Comparison of ENCODE assay signal across 8 cellular contexts in genomic region chr19:3343619-3344502, GRCh38. TPM values are rescaled to one million over a fixed set of nuclear protein-coding genes. Genes with fewer than 3 reads are reported as not detected.
DNase-seq lines count a peak whose midpoint lies in the region; ATAC-seq and TF ChIP-seq lines count a peak whose summit lies in the region.

No MANE protein-coding gene starts in this region.

- peak overlapping the region in 1 of 3 donors; percentile 81 for H3K27ac Mint-ChIP-seq in CD4-positive, CD25-positive, alpha-beta regulatory T cell

- 29 to 45% (median 35%) methylated on average over 20 to 26 of the region's 26 CpGs for WGBS in stomach, 5 donors

- peak overlapping the region in 3 of 4 donors; percentile 35 to 79 (median 54) for H3K4me3 Mint-ChIP-seq in CD4-positive, CD25-positive, alpha-beta regulatory T cell

- H3K36me3 Mint-ChIP-seq in CD4-positive, CD25-positive, alpha-beta regulatory T cell = no peaks in the 10 kb centered on the region

- no peak for TF ChIP-seq POLR2A in stomach (IDR thresholded peaks at IDR 0.05)

- no peaks in the 10 kb centered on the region for H3K27me3 ChIP-seq in CD4-positive, CD25-positive, alpha-beta regulatory T cell (ENCODE audit: control insufficient read depth, insufficient read depth, low read length)
- H3K27me3 ChIP-seq in left lung = no peaks in the 10 kb centered on the region
- H3K27me3 ChIP-seq in stomach = no peaks in the 10 kb centered on the region

- H3K9me3 Mint-ChIP-seq in CD4-positive, CD25-positive, alpha-beta regulatory T cell = no peaks in the 10 kb centered on the region

- peak in 1 of 3 donors; percentile 64 for DNase-seq in CD4-positive, CD25-positive, alpha-beta regulatory T cell
- DNase-seq in HT-29 (ENCODE audit: low spot score) = peak; percentile 71
- peak; percentile 43 for DNase-seq in SKM-1 (lab: John Stamatoyannopoulos, UW; ENCODE audit: unreplicated experiment)
- peak in 51 of 61 donors; percentile 29 to 82 (median 56) for DNase-seq in caudate nucleus (lab: John Stamatoyannopoulos, UW)
- DNase-seq in left lung = peak; percentile 85 to 86
- DNase-seq in stomach = peak; percentile 78
- no peak for DNase-seq in activated gamma-delta T cell treated with Interleukin-2 at 50 U/mL for 16 hours

- TF ChIP-seq CTCF in left lung (IDR thresholded peaks at IDR 0.05) (no peak), stomach (IDR thresholded peaks at IDR 0.05) (no peak)

- H3K36me3 ChIP-seq in CD4-positive, CD25-positive, alpha-beta regulatory T cell (ENCODE audit: control insufficient read depth, insufficient read depth, low read length) = no peaks in the 10 kb centered on the region
- H3K36me3 ChIP-seq in left lung = no peaks in the 10 kb centered on the region
- H3K36me3 ChIP-seq in stomach = no peaks in the 10 kb centered on the region

- peaks cover 2% of the 10 kb centered on the region for H3K4me1 ChIP-seq in CD4-positive, CD25-positive, alpha-beta regulatory T cell (ENCODE audit: control insufficient read depth, insufficient read depth, low read length, poor library complexity, severe bottlenecking)
- peaks cover 16 to 41% of the 10 kb centered on the region in 2 donors for H3K4me1 ChIP-seq in left lung
- H3K4me1 ChIP-seq in stomach = peaks cover 25 to 77% (median 53%) of the 10 kb centered on the region in 4 donors

- ATAC-seq in CD4-positive, CD25-positive, alpha-beta regulatory T cell (ENCODE audit: low read depth in 2 of 2) = peak; percentile 57 to 82
- ATAC-seq in left lung = peak; percentile 94
- no peak for ATAC-seq in GM18858 (IDR thresholded peaks at IDR 0.05; ENCODE audit: unreplicated experiment)

- no peaks in the 10 kb centered on the region for H3K9me3 ChIP-seq in CD4-positive, CD25-positive, alpha-beta regulatory T cell (ENCODE audit: control insufficient read depth in 2 of 2, low read length in 2 of 2)
- no peaks in the 10 kb centered on the region for H3K9me3 ChIP-seq in left lung
- H3K9me3 ChIP-seq in stomach = no peaks in the 10 kb centered on the region

- peaks cover 0 to 10% (median 5%) of the 10 kb centered on the region in 4 donors for H3K4me1 Mint-ChIP-seq in CD4-positive, CD25-positive, alpha-beta regulatory T cell

- peak; percentile 22 for TF ChIP-seq EP300 in stomach (IDR thresholded peaks at IDR 0.05)

- H3K4me3 ChIP-seq in CD4-positive, CD25-positive, alpha-beta regulatory T cell (ENCODE audit: low read depth, low read length) = no peak overlapping the region
- H3K4me3 ChIP-seq in left lung (peak overlapping the region; percentile 24 to 30), stomach (peak overlapping the region; percentile 19 to 35 (median 30))

- H3K27me3 Mint-ChIP-seq in CD4-positive, CD25-positive, alpha-beta regulatory T cell = no peaks in the 10 kb centered on the region

- no peak overlapping the region for H3K27ac ChIP-seq in CD4-positive, CD25-positive, alpha-beta regulatory T cell (ENCODE audit: insufficient read depth, low read length, poor library complexity, severe bottlenecking)
- H3K27ac ChIP-seq in caudate nucleus (ENCODE audit: low read depth, low read length) (peak overlapping the region; percentile 58), left lung (peak overlapping the region; percentile 73 to 79), stomach (peak overlapping the region; percentile 72 to 97 (median 87))

- intact Hi-C loops in left lung (cut with DNase I) (loop anchor here in 1 of 2 donors (10.0 kb wide), 1 partner anchor 81 kb away; no protein-coding TSS in a partner anchor), stomach (cut with DNase I; ENCODE audit: low total_unique reads) (no loop called here)

RNA-seq across cellular contexts. Expression of gene NFIC, which starts 22.5 kb away (rescaled TPM):
- 17.8 TPM for total RNA-seq in CD4-positive, CD25-positive, alpha-beta regulatory T cell
- polyA plus RNA-seq in CD4-positive, CD25-positive, alpha-beta regulatory T cell = 1 to 10 TPM; 3.7 to 5.8 (median 4.0) TPM
- total RNA-seq in HT-29 (2014; rRNA removed; shearing (Covaris generic)) = 23.1 and 34.2 TPM in 2 replicates
- total RNA-seq in left lung (100 to 1,000 TPM; 138 to 163 TPM), stomach (100 to 1,000 TPM in 2 of 5 donors, 10 to 100 TPM in 3; 32.3 to 251 (median 94.2) TPM)
- polyA plus RNA-seq in stomach = 10 to 100 TPM; 16.7 to 61.5 (median 34.2) TPM
